ENCODE assay signal across 8 cellular contexts in the genomic region with DNA sequence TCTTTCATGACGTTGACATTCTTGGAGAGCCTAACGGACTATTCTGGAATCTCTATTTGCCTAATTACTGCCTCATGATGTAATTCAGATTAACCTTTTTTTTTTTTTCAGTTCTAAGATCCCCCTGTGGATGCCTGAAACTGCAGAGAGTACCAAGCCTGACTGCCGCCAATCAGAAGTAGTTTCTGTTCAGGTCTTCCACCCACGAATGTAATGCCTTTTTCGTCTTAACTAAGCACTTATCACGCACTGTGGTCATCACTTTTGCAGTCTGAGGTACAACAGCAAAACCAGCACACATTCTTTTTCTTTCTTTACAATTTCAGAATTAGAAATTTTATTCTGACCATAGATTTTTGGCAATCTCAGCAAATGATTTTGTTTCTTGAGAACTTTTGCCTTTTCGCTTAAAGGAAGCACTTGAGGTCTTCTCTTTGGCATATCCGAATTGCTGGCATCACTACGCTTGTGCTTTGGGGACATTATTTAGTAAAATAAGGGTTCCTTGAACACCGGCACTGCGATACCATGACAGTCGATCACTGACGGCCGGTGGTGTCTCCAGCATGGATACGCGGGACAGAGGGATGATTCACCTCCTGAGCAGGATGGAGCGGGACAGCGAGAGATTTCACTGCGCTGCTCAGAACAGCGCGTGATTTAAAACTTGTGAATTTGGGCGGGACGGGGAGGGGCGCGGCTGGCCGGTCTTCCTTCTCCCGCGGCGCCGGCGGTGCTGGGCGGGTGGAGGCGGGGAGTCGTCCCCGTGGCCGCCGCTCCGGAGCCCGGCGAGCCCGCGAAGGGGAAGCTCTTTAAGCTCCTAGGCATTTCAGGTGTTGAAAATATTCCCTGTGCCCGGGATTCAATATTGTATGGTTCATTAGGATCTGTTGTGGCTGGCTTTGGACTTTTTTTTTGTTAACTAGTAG. TPM values are rescaled to one million over a fixed set of nuclear protein-coding genes. Genes with fewer than 3 reads are reported as not detected.
DNase-seq lines count a peak whose midpoint lies in the region; ATAC-seq, FAIRE-seq and TF ChIP-seq lines count a peak whose summit lies in the region.

No MANE protein-coding gene starts in this region.

- H3K9ac ChIP-seq in NT2/D1 (ENCODE audit: insufficient read length, low read depth): peak overlapping the region; percentile 39
- peak overlapping the region in 1 of 2 experiments; percentile 68; a peak in 1 of 4 replicates for H3K9ac ChIP-seq in K562 (ENCODE audit: insufficient read depth in 1 of 2, low read depth in 2 of 2, low read length in 2 of 2)

- TF ChIP-seq POLR2A in GM18526 (IDR thresholded peaks at IDR 0.05; ENCODE audit: extremely low read depth, insufficient read length) (peak; percentile 58), K562 (conservative IDR thresholded peaks at IDR 0.05) (no peak)

- TF ChIP-seq EP300 in K562 (IDR thresholded peaks at IDR 0.05; ENCODE audit: low read length): no peak

- BruUV-seq in K562 (replicated peaks; lab: Mats Ljungman, UMichigan): no TSS peak

- in situ Hi-C loops in K562 (cut with MboI): no loop called here

- H3K9me3 ChIP-seq in NT2/D1 (ENCODE audit: insufficient read depth, low read length) (peaks cover 3% of the 10 kb centered on the region; the same call in 1 of the 2 replicates), K562 (replicated peaks; ENCODE audit: control insufficient read depth, insufficient read depth, low read depth, low read length) (no peaks in the 10 kb centered on the region)

- POLR2A ChIA-PET in K562 (lab: Yijun Ruan, JAX): interaction anchor here (0.6 kb wide), 1 partner anchor 10 kb away, joined by 3 read pairs; no protein-coding TSS in a partner anchor

- TF ChIP-seq RAD21 in K562 (CRISPR knock-in tag; conservative IDR thresholded peaks at IDR 0.05 in 1 of 2, IDR thresholded peaks at IDR 0.05 in 1 of 2): no peak

- no peaks in the 10 kb centered on the region for H3K79me2 ChIP-seq in K562 (ENCODE audit: control insufficient read depth, insufficient read depth, low read length)

- DNase-seq in AG08396 (ENCODE audit: low spot score): peak; percentile 79
- peak; percentile 36 for DNase-seq in NT2/D1 (ENCODE audit: low read depth, low spot score)
- peak in 3 of 4 experiments; percentile 8 to 19 (median 18) for DNase-seq in K562 (ENCODE audit: extremely low read depth in 1 of 4, low spot score in 3 of 4)
- DNase-seq in iris pigment epithelial cell (ENCODE audit: low read depth): peak; percentile 53
- peak; percentile 62 for DNase-seq in stimulated activated CD4-positive, alpha-beta T cell treated with anti-CD3 and anti-CD28 coated beads, Interleukin-4, amount 100 ng/mL, for 24 hours
- DNase-seq in NOMO-1 treated with DMSO at 0.1 percent for 48 hours (lab: John Stamatoyannopoulos, UW; ENCODE audit: unreplicated experiment): no peak

- no peaks in the 10 kb centered on the region for H3K36me3 ChIP-seq in NT2/D1 (ENCODE audit: insufficient read depth, insufficient read length, low read length)
- H3K36me3 ChIP-seq in K562 (ENCODE audit: control insufficient read depth, insufficient read depth, low read length): no peaks in the 10 kb centered on the region

- 3% methylated on average over 28 of the region's 43 CpGs for WGBS in K562 (ENCODE audit: insufficient coverage, low coverage, missing lambda C conversion rate)

- H3K4me3 ChIP-seq in NT2/D1 (ENCODE audit: insufficient read length, low read depth): peak overlapping the region; percentile 13
- H3K4me3 ChIP-seq in K562: no peak overlapping the region

- H3K4me1 ChIP-seq in NT2/D1 (ENCODE audit: insufficient read depth, insufficient read length): no peaks in the 10 kb centered on the region
- peaks cover 0 to 4% of the 10 kb centered on the region in 2 experiments; a peak in 1 of 5 replicates for H3K4me1 ChIP-seq in K562 (replicated peaks in 1 of 2; ENCODE audit: control insufficient read depth in 2 of 2, insufficient read depth in 2 of 2, low read length in 2 of 2)

- ATAC-seq in HG02943 (IDR thresholded peaks at IDR 0.05; ENCODE audit: low read depth, unreplicated experiment) (peak; percentile 64), K562 (peak; percentile 63)

- no peak overlapping the region for H3K4me2 ChIP-seq in K562 (ENCODE audit: insufficient read depth, low read length)

- CTCF ChIA-PET in K562 (lab: Yijun Ruan, JAX; ENCODE audit: low intra/inter-chr PET ratio): no interaction called here

- no peak for TF ChIP-seq CTCF in K562 (IDR thresholded peaks at IDR 0.05 in 2 of 3, conservative IDR thresholded peaks at IDR 0.05 in 1 of 3; ENCODE audit: insufficient read depth in 2 of 3, low read depth in 1 of 3, low read length in 3 of 3)

- peaks cover 27% of the 10 kb centered on the region for H3K27me3 ChIP-seq in NT2/D1 (ENCODE audit: insufficient read depth, insufficient read length)
- H3K27me3 ChIP-seq in K562 (ENCODE audit: control insufficient read depth in 2 of 2, insufficient read depth in 2 of 2, low read length in 2 of 2): peaks cover 5 to 36% of the 10 kb centered on the region in 2 experiments; a peak in 4 of 5 replicates

- no peak overlapping the region for H2AFZ ChIP-seq in K562 (ENCODE audit: low read depth, low read length)

- FAIRE-seq in K562 (lab: Jason Lieb, UNC): no peak

- no peaks in the 10 kb centered on the region for H3K9me1 ChIP-seq in K562 (ENCODE audit: control insufficient read depth, insufficient read depth, low read length)

- H4K20me1 ChIP-seq in K562 (replicated peaks; ENCODE audit: control insufficient read depth, insufficient read depth, low read length): no peaks in the 10 kb centered on the region

- H3K27ac ChIP-seq in K562 (ENCODE audit: extremely low read depth, low read depth, low read length): no peak overlapping the region

- intact Hi-C loops in K562 (cut with micrococcal nuclease): no loop called here

TF ChIP-seq in K562, 482 proteins besides CTCF, POLR2A, EP300 and RAD21 (continues in another document):
- TF ChIP-seq CBX2 (IDR thresholded peaks at IDR 0.05; ENCODE audit: insufficient read depth, low read length, poor library complexity, severe bottlenecking) (peak; percentile 48), DPF2 (IDR thresholded peaks at IDR 0.05) (no peak), NUFIP1 (IDR thresholded peaks at IDR 0.05; ENCODE audit: partially characterized antibody) (no peak), HIVEP1 (CRISPR knock-in tag; IDR thresholded peaks at IDR 0.05) (no peak), NRF1 (conservative IDR thresholded peaks at IDR 0.05 in 1 of 2, IDR thresholded peaks at IDR 0.05 in 1 of 2) (peak in 1 of 2 experiments; percentile 33; a peak in 1 of 4 replicates)

RNA-seq across cellular contexts. Expression of gene GPR55, which starts 32.0 kb away (rescaled TPM):
- total RNA-seq in K562 (2011; cell fraction: chromatin; rRNA removed; ENCODE audit: low replicate concordance): 1.3 and 2.8 TPM in 2 replicates
- total RNA-seq in K562 (2011; cell fraction: nucleolus; rRNA removed): 2.0 and 2.2 TPM in 2 replicates
- 1.5 and 2.7 TPM in 2 replicates for total RNA-seq in K562 (2011; cell fraction: nucleoplasm; rRNA removed)
- 0.08 and 0.18 TPM in 2 replicates for total RNA-seq in K562 (2014; rRNA removed)
- 0.11 and 0.16 TPM in 2 replicates for total RNA-seq in K562 (2014; rRNA removed; fragmentation: Illumina TruSeq; extraction: Trizol)
- total RNA-seq in K562 (2015; rRNA removed; fragmentation: Illumina TruSeq; extraction: Trizol): 0.34 and 0.36 TPM in 2 replicates
- 0.07 and 0.18 TPM in 2 replicates for total RNA-seq in K562 (2021)
- polyA plus RNA-seq in K562 (2011; rRNA removed): 0.32 and 0.49 TPM in 2 replicates
- polyA plus RNA-seq in K562 (2011; cell fraction: cytosol; rRNA removed): 0.34 and 0.49 TPM in 2 replicates
- polyA plus RNA-seq in K562 (2011; cell fraction: nucleus; rRNA removed): 0.95 and 1.7 TPM in 2 replicates
- 1.2 and 1.4 TPM in 2 replicates for polyA plus RNA-seq in K562 (2012)
- 0.16 and 0.19 TPM in 2 replicates for polyA plus RNA-seq in K562 (2014; fragmentation: Illumina TruSeq; extraction: Trizol)
- under 1 TPM; 0.27 to 0.34 TPM for polyA plus RNA-seq in K562 (2014; fragmentation: Nextera tagmentation; extraction: Ambion mirVana)
- 0.36 and 0.73 TPM in 2 replicates for polyA plus RNA-seq in K562 (2014; rRNA removed)
- polyA minus RNA-seq in K562 (2011; rRNA and poly(A)+ RNA removed): 0.45 and 0.46 TPM in 2 replicates
- not detected in 2 replicates for polyA minus RNA-seq in K562 (2011; cell fraction: cytosol; rRNA and poly(A)+ RNA removed)
- 1.00 and 1.1 TPM in 2 replicates for polyA minus RNA-seq in K562 (2011; cell fraction: nucleus; rRNA and poly(A)+ RNA removed)

RNA-seq across cellular contexts. Expression of gene SPATA3, which starts 38.8 kb away (rescaled TPM):
- total RNA-seq in K562 (2011; cell fraction: chromatin; rRNA removed; ENCODE audit: low replicate concordance): not detected in 2 replicates
- total RNA-seq in K562 (2011; cell fraction: nucleolus; rRNA removed): not detected in 2 replicates
- not detected in 2 replicates for total RNA-seq in K562 (2011; cell fraction: nucleoplasm; rRNA removed)
- total RNA-seq in K562 (2014; rRNA removed): not detected in 2 replicates
- total RNA-seq in K562 (2014; rRNA removed; fragmentation: Illumina TruSeq; extraction: Trizol): not detected in 2 replicates
- total RNA-seq in K562 (2015; rRNA removed; fragmentation: Illumina TruSeq; extraction: Trizol): not detected in 2 replicates
- not detected in 2 replicates for total RNA-seq in K562 (2021)
- polyA plus RNA-seq in K562 (2011; rRNA removed): not detected in 2 replicates
- polyA plus RNA-seq in K562 (2011; cell fraction: cytosol; rRNA removed): not detected in 2 replicates
- not detected in 2 replicates for polyA plus RNA-seq in K562 (2011; cell fraction: nucleus; rRNA removed)
- not detected in 2 replicates for polyA plus RNA-seq in K562 (2012)
- not detected in 2 replicates for polyA plus RNA-seq in K562 (2014; fragmentation: Illumina TruSeq; extraction: Trizol)
- not detected for polyA plus RNA-seq in K562 (2014; fragmentation: Nextera tagmentation; extraction: Ambion mirVana)
- not detected in 2 replicates for polyA plus RNA-seq in K562 (2014; rRNA removed)
- not detected in 2 replicates for polyA minus RNA-seq in K562 (2011; rRNA and poly(A)+ RNA removed)
- not detected in 2 replicates for polyA minus RNA-seq in K562 (2011; cell fraction: cytosol; rRNA and poly(A)+ RNA removed)
- not detected in 2 replicates for polyA minus RNA-seq in K562 (2011; cell fraction: nucleus; rRNA and poly(A)+ RNA removed)
